ENCODE assay signal across 20 cellular contexts in the genomic region with DNA sequence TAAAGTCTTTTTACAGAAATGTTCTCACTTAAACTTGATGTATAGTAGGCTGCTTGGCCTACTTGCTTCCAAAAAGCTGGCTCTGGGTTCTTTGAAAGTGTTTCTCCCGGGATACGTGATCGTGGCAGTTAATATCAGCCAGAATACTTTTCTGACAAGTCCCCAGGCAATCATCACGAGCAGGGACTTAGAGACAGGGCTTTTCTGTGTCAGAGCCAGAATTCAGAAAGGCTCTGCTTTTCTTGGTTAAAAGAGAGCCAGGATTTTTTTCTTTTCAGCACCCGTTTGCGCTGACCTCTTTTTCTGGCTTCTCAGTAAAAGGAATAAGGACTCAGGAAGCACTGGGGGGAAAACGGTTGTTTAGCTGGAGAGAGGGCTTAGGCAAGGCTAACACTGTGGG. TPM values are rescaled to one million over a fixed set of nuclear protein-coding genes. Genes with fewer than 3 reads are reported as not detected.
DNase-seq lines count a peak whose midpoint lies in the region; ATAC-seq and TF ChIP-seq lines count a peak whose summit lies in the region.
"Had no signal": no experiment of that assay in that cellular context is flagged by ENCODE, and none has a peak within 500 bp of the region (broad histone marks: within the 10 kb centered on the region; RNA-seq: fewer than 3 reads in every experiment).

No MANE protein-coding gene starts in this region.

- H3K27me3 ChIP-seq in BE2C, result no peaks in the 10 kb centered on the region
- H3K27me3 ChIP-seq: body of pancreas had no signal

- H3K4me1 ChIP-seq in BE2C, result no peaks in the 10 kb centered on the region

- DNase-seq in globus pallidus (ENCODE audit: low spot score) (peak; percentile 35), superior temporal gyrus (ENCODE audit: extremely low spot score) (peak; percentile 34), BE2C (no peak)
- DNase-seq in natural killer cell treated with Interleukin-12 subunit alpha and Interleukin-12 subunit beta and Interleukin-15 and Interleukin-18, amount 100 ng/mL, for 72 hours (ENCODE audit: low spot score), result no peak
- DNase-seq: activated CD4-positive, CD25-positive, alpha-beta regulatory T cell treated with anti-CD3 and anti-CD28 coated beads, Interleukin-2, amount 50 U/mL, for 72 hours; activated CD8-positive, alpha-beta memory T cell treated with anti-CD3 and anti-CD28 coated beads for 24 hours; body of pancreas; CD4-positive, CD25-positive, alpha-beta regulatory T cell; DMS153; naive B cell; NCI-H1930; NCI-H345; stimulated activated CD8-positive, alpha-beta memory T cell treated with anti-CD3 and anti-CD28 coated beads, Interleukin-4, amount 100 ng/mL, for 48 hours had no signal

- peak overlapping the region; percentile 27 to 95 (median 87) for H3K27ac Mint-ChIP-seq in brain
- peak overlapping the region; percentile 17 to 72 (median 38) for H3K27ac Mint-ChIP-seq in nephron
- no peak overlapping the region for H3K27ac Mint-ChIP-seq in natural killer cell treated with Interleukin-12 subunit alpha and Interleukin-12 subunit beta and Interleukin-15 and Interleukin-18, amount 100 ng/mL, for 72 hours
- H3K27ac Mint-ChIP-seq: activated naive CD8-positive, alpha-beta T cell; activated T-helper 1 cell treated with anti-CD3 and anti-CD28 coated beads, Interleukin-12 subunit alpha, Interleukin-12 subunit beta, Interleukin-2, Interleukin-4 antibody, amounts not matched to agents 30 ng/mL and 10 ng/mL and 1 ng/mL, durations not matched to agents 14 hours and 24 hours and 36 hours; CD4-positive, CD25-positive, alpha-beta regulatory T cell; IgD-negative memory B cell; naive B cell had no signal

- H3K4me3 Mint-ChIP-seq in brain, result peak overlapping the region in 2 of 5 experiments; percentile 26 to 63
- no peak overlapping the region for H3K4me3 Mint-ChIP-seq in nephron
- H3K4me3 Mint-ChIP-seq in natural killer cell treated with Interleukin-12 subunit alpha and Interleukin-12 subunit beta and Interleukin-15 and Interleukin-18, amount 100 ng/mL, for 72 hours, result no peak overlapping the region
- H3K4me3 Mint-ChIP-seq: activated naive CD8-positive, alpha-beta T cell; activated T-helper 1 cell treated with anti-CD3 and anti-CD28 coated beads, Interleukin-12 subunit alpha, Interleukin-12 subunit beta, Interleukin-2, Interleukin-4 antibody, amounts not matched to agents 30 ng/mL and 10 ng/mL and 1 ng/mL, durations not matched to agents 14 hours and 24 hours and 36 hours; CD4-positive, CD25-positive, alpha-beta regulatory T cell; IgD-negative memory B cell; naive B cell had no signal

- ATAC-seq in GM21723 (IDR thresholded peaks at IDR 0.05; ENCODE audit: unreplicated experiment), result no peak
- ATAC-seq in natural killer cell treated with Interleukin-12 subunit alpha and Interleukin-12 subunit beta and Interleukin-15 and Interleukin-18, amount 100 ng/mL, for 72 hours, result no peak
- ATAC-seq in GM19328 (IDR thresholded peaks at IDR 0.05; ENCODE audit: unreplicated experiment), result no peak
- ATAC-seq: body of pancreas had no signal

- H3K27me3 Mint-ChIP-seq in brain, result peaks cover 3% of the 10 kb centered on the region
- H3K27me3 Mint-ChIP-seq in nephron (ENCODE audit: low read depth), result no peaks in the 10 kb centered on the region
- peaks cover 0 to 6% of the 10 kb centered on the region in 2 donors for H3K27me3 Mint-ChIP-seq in natural killer cell treated with Interleukin-12 subunit alpha and Interleukin-12 subunit beta and Interleukin-15 and Interleukin-18, amount 100 ng/mL, for 72 hours
- H3K27me3 Mint-ChIP-seq: CD4-positive, CD25-positive, alpha-beta regulatory T cell; naive B cell had no signal

- H3K9me3 ChIP-seq in BE2C, result no peaks in the 10 kb centered on the region
- H3K9me3 ChIP-seq: body of pancreas had no signal

- no peak for TF ChIP-seq CTCF in brain (conservative IDR thresholded peaks at IDR 0.05)
- TF ChIP-seq CTCF in nephron (IDR thresholded peaks at IDR 0.05; ENCODE audit: unreplicated experiment in 3 of 3), result no peak
- no peak for TF ChIP-seq CTCF in BE2C (IDR thresholded peaks at IDR 0.05; ENCODE audit: low read depth, low read length)

- H3K4me3 ChIP-seq in BE2C (ENCODE audit: low read depth, low read length), result no peak overlapping the region
- H3K4me3 ChIP-seq: body of pancreas had no signal

- peaks cover 37% of the 10 kb centered on the region for H3K4me1 Mint-ChIP-seq in brain
- H3K4me1 Mint-ChIP-seq in nephron, result peaks cover 14% of the 10 kb centered on the region
- no peaks in the 10 kb centered on the region for H3K4me1 Mint-ChIP-seq in natural killer cell treated with Interleukin-12 subunit alpha and Interleukin-12 subunit beta and Interleukin-15 and Interleukin-18, amount 100 ng/mL, for 72 hours (ENCODE audit: low read depth in 2 of 2)
- H3K4me1 Mint-ChIP-seq: CD4-positive, CD25-positive, alpha-beta regulatory T cell; IgD-negative memory B cell; naive B cell had no signal

- no peaks in the 10 kb centered on the region for H3K36me3 ChIP-seq in BE2C

- no peaks in the 10 kb centered on the region for H3K36me3 Mint-ChIP-seq in brain
- no peaks in the 10 kb centered on the region for H3K36me3 Mint-ChIP-seq in nephron (ENCODE audit: low read depth)
- H3K36me3 Mint-ChIP-seq in natural killer cell treated with Interleukin-12 subunit alpha and Interleukin-12 subunit beta and Interleukin-15 and Interleukin-18, amount 100 ng/mL, for 72 hours, result no peaks in the 10 kb centered on the region
- H3K36me3 Mint-ChIP-seq: activated naive CD8-positive, alpha-beta T cell; CD4-positive, CD25-positive, alpha-beta regulatory T cell; IgD-negative memory B cell; naive B cell had no signal

- H3K9me3 Mint-ChIP-seq in brain (peaks cover 0 to 10% (median 0%) of the 10 kb centered on the region in 5 experiments), nephron (no peaks in the 10 kb centered on the region)
- H3K9me3 Mint-ChIP-seq in natural killer cell treated with Interleukin-12 subunit alpha and Interleukin-12 subunit beta and Interleukin-15 and Interleukin-18, amount 100 ng/mL, for 72 hours, result no peaks in the 10 kb centered on the region
- H3K9me3 Mint-ChIP-seq: activated T-helper 1 cell treated with anti-CD3 and anti-CD28 coated beads, Interleukin-12 subunit alpha, Interleukin-12 subunit beta, Interleukin-2, Interleukin-4 antibody, amounts not matched to agents 30 ng/mL and 10 ng/mL and 1 ng/mL, durations not matched to agents 14 hours and 24 hours and 36 hours; naive B cell had no signal

RNA-seq across cellular contexts. Expression of a gene that starts 57.8 kb away (rescaled TPM):
- polyA plus RNA-seq in brain (ENCODE audit: insufficient read depth, low read depth, low replicate concordance), result 8.9 TPM
- total RNA-seq in natural killer cell treated with Interleukin-12 subunit alpha and Interleukin-12 subunit beta and Interleukin-15 and Interleukin-18, amount 100 ng/mL, for 72 hours, result 10 to 100 TPM; 25.9 to 26.9 TPM
- polyA plus RNA-seq in BE2C (2012; ENCODE audit: insufficient read depth, insufficient read length, low read depth), result 28.2 TPM

Comparison
In these comparisons a context has a peak if more than half of its experiments do, and no peak if none do; other contexts are left out.
1. H3K27ac Mint-ChIP-seq: peak in brain (5 of 5) and nephron (3 of 3); none in natural killer cell treated with Interleukin-12 subunit alpha and Interleukin-12 subunit beta and Interleukin-15 and Interleukin-18, amount 100 ng/mL, for 72 hours (0 of 2).
2. DNase-seq: peak in globus pallidus (single experiment) and superior temporal gyrus (single experiment); none in natural killer cell treated with Interleukin-12 subunit alpha and Interleukin-12 subunit beta and Interleukin-15 and Interleukin-18, amount 100 ng/mL, for 72 hours (single experiment) and BE2C (single experiment).